Comparison of ENCODE assay signal across 10 cellular contexts in the genomic region with DNA sequence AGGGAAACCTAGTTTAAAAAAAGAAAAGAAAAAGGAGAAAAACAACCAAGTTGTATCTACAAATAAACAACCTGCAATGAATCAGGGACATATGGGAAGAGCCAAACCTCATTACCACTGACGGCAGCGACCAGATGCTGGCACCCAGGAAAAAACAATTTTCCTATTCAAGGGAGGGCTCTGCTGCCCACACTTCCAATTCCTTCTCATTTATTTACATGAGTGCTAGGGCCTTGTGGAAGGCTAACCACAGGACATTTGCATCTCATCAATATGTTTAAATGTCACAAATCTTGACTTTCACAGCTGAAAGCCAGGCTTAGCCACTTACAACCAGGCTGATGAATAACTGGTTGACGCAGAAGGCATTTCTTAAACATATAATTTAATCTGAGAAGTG. TPM values are rescaled to one million over a fixed set of nuclear protein-coding genes. Genes with fewer than 3 reads are reported as not detected.
DNase-seq lines count a peak whose midpoint lies in the region; ATAC-seq and TF ChIP-seq lines count a peak whose summit lies in the region.
"Had no signal": no experiment of that assay in that cellular context is flagged by ENCODE, and none has a peak within 500 bp of the region (broad histone marks: within the 10 kb centered on the region; RNA-seq: fewer than 3 reads in every experiment).

No MANE protein-coding gene starts in this region.

- intact Hi-C loops in breast epithelium (cut with DNase I; ENCODE audit: low total_unique reads), result no loop called here

- TF ChIP-seq CTCF in choroid plexus epithelial cell (conservative IDR thresholded peaks at IDR 0.05; ENCODE audit: low read depth, low read length) (no peak), smooth muscle cell (IDR thresholded peaks at IDR 0.05; ENCODE audit: borderline replicate concordance, insufficient read depth, poor library complexity, severe bottlenecking) (no peak), breast epithelium (IDR thresholded peaks at IDR 0.05) (no peak)

- no peaks in the 10 kb centered on the region for H3F3A ChIP-seq in smooth muscle cell (ENCODE audit: low read depth)

- H3K4me1 ChIP-seq in smooth muscle cell (ENCODE audit: low read depth) (peaks cover 13% of the 10 kb centered on the region), breast epithelium (no peaks in the 10 kb centered on the region)

- CTCF ChIA-PET in activated CD8-positive, alpha-beta memory T cell treated with anti-CD3 and anti-CD28 coated beads, Interleukin-2, amount 10 ng/mL, durations not matched to agents 7 days and 5 days (lab: Charles Lee), result interaction anchor here (1.3 kb wide), 1 partner anchor 159 kb away, joined by 4 read pairs; no protein-coding TSS in a partner anchor

- H3K4me1 Mint-ChIP-seq in activated CD8-positive, alpha-beta memory T cell treated with anti-CD3 and anti-CD28 coated beads, Interleukin-2, amount 10 ng/mL, durations not matched to agents 7 days and 5 days, result peaks cover 59% of the 10 kb centered on the region

- no peak for DNase-seq in activated CD8-positive, alpha-beta memory T cell treated with anti-CD3 and anti-CD28 coated beads, Interleukin-2, amount 10 ng/mL, durations not matched to agents 7 days and 5 days
- no peak for DNase-seq in activated CD8-positive, alpha-beta memory T cell treated with anti-CD3 and anti-CD28 coated beads for 24 hours
- DNase-seq in NCI-H69 (lab: John Stamatoyannopoulos, UW) (peak; percentile 18), choroid plexus epithelial cell (ENCODE audit: low read depth) (peak; percentile 52), smooth muscle cell (lab: John Stamatoyannopoulos, UW; ENCODE audit: unreplicated experiment) (no peak), breast epithelium (ENCODE audit: low spot score in 2 of 2) (no peak), inferior parietal cortex (ENCODE audit: extremely low spot score) (no peak), NCI-H1105 treated with DMSO at 0.1 percent for 48 hours (lab: John Stamatoyannopoulos, UW) (no peak)
- DNase-seq: kidney had no signal

- H3K27ac ChIP-seq in smooth muscle cell (ENCODE audit: low read depth) (peak overlapping the region; percentile 11), breast epithelium (no peak overlapping the region)

- H3K9me3 ChIP-seq in smooth muscle cell (replicated peaks; ENCODE audit: low read depth) (no peaks in the 10 kb centered on the region), breast epithelium (no peaks in the 10 kb centered on the region)

- no peak overlapping the region for H3K9ac ChIP-seq in smooth muscle cell (ENCODE audit: low read depth)

- H3K27me3 Mint-ChIP-seq in activated CD8-positive, alpha-beta memory T cell treated with anti-CD3 and anti-CD28 coated beads, Interleukin-2, amount 10 ng/mL, durations not matched to agents 7 days and 5 days, result no peaks in the 10 kb centered on the region
- H3K27me3 Mint-ChIP-seq: dendritic cell treated with granulocyte-macrophage colony-stimulating factor and Interleukin-4, amounts not matched to agents 40 ng/mL and 50 ng/mL, for 4 days had no signal

- peaks cover 10% of the 10 kb centered on the region for H4K20me1 ChIP-seq in smooth muscle cell (ENCODE audit: low read depth)

- 79% methylated on average over 3 of the region's 3 CpGs for WGBS in smooth muscle cell (ENCODE audit: low lambda C conversion rate)

- H3K27ac Mint-ChIP-seq in activated CD8-positive, alpha-beta memory T cell treated with anti-CD3 and anti-CD28 coated beads, Interleukin-2, amount 10 ng/mL, durations not matched to agents 7 days and 5 days, result peak overlapping the region; percentile 8
- H3K27ac Mint-ChIP-seq: dendritic cell treated with granulocyte-macrophage colony-stimulating factor and Interleukin-4, amounts not matched to agents 40 ng/mL and 50 ng/mL, for 4 days had no signal

- H3K27me3 ChIP-seq in smooth muscle cell (ENCODE audit: low read depth) (no peaks in the 10 kb centered on the region), breast epithelium (no peaks in the 10 kb centered on the region)

- H2AFZ ChIP-seq in smooth muscle cell (ENCODE audit: low read depth), result no peak overlapping the region

- no peaks in the 10 kb centered on the region for H3K36me3 ChIP-seq in smooth muscle cell (ENCODE audit: low read depth)
- H3K36me3 ChIP-seq in breast epithelium, result no peaks in the 10 kb centered on the region

- no peaks in the 10 kb centered on the region for H3K9me3 Mint-ChIP-seq in activated CD8-positive, alpha-beta memory T cell treated with anti-CD3 and anti-CD28 coated beads, Interleukin-2, amount 10 ng/mL, durations not matched to agents 7 days and 5 days (ENCODE audit: low read depth)
- H3K9me3 Mint-ChIP-seq: dendritic cell treated with granulocyte-macrophage colony-stimulating factor and Interleukin-4, amounts not matched to agents 40 ng/mL and 50 ng/mL, for 4 days had no signal

- TF ChIP-seq POLR2A in breast epithelium (IDR thresholded peaks at IDR 0.05), result no peak

- peaks cover 74% of the 10 kb centered on the region for H3K36me3 Mint-ChIP-seq in activated CD8-positive, alpha-beta memory T cell treated with anti-CD3 and anti-CD28 coated beads, Interleukin-2, amount 10 ng/mL, durations not matched to agents 7 days and 5 days

- H3K4me3 Mint-ChIP-seq in activated CD8-positive, alpha-beta memory T cell treated with anti-CD3 and anti-CD28 coated beads, Interleukin-2, amount 10 ng/mL, durations not matched to agents 7 days and 5 days, result no peak overlapping the region
- H3K4me3 Mint-ChIP-seq: dendritic cell treated with granulocyte-macrophage colony-stimulating factor and Interleukin-4, amounts not matched to agents 40 ng/mL and 50 ng/mL, for 4 days had no signal

- H3K4me3 ChIP-seq in choroid plexus epithelial cell (ENCODE audit: low read depth, low read length), result no peak overlapping the region
- no peak overlapping the region for H3K4me3 ChIP-seq in smooth muscle cell
- H3K4me3 ChIP-seq in breast epithelium, result no peak overlapping the region

- no peaks in the 10 kb centered on the region for H3K79me2 ChIP-seq in smooth muscle cell (ENCODE audit: low read depth)

- peak overlapping the region; percentile 28 for H3K4me2 ChIP-seq in smooth muscle cell

- ATAC-seq in activated CD8-positive, alpha-beta memory T cell treated with anti-CD3 and anti-CD28 coated beads, Interleukin-2, amount 10 ng/mL, durations not matched to agents 7 days and 5 days, result no peak

RNA-seq across cellular contexts. Expression of a gene that starts 36.0 kb away (rescaled TPM):
- 10 to 100 TPM; 78.0 to 96.7 TPM for total RNA-seq in activated CD8-positive, alpha-beta memory T cell treated with anti-CD3 and anti-CD28 coated beads, Interleukin-2, amount 10 ng/mL, durations not matched to agents 7 days and 5 days
- total RNA-seq in smooth muscle cell (35.6 and 37.7 TPM in 2 replicates), breast epithelium (100 to 1,000 TPM in 1 of 3 donors, 10 to 100 TPM in 2; 13.9 to 108 (median 29.5) TPM)
- 21.7 and 22.8 TPM in 2 replicates for polyA plus RNA-seq in smooth muscle cell

Comparison
In these comparisons a context has a peak if more than half of its experiments do, and no peak if none do; other contexts are left out.
1. DNase-seq: peak in NCI-H69 (single experiment) and choroid plexus epithelial cell (single experiment); none in activated CD8-positive, alpha-beta memory T cell treated with anti-CD3 and anti-CD28 coated beads, Interleukin-2, amount 10 ng/mL, durations not matched to agents 7 days and 5 days (single experiment), activated CD8-positive, alpha-beta memory T cell treated with anti-CD3 and anti-CD28 coated beads for 24 hours (single experiment), smooth muscle cell (single experiment), breast epithelium (0 of 2), inferior parietal cortex (single experiment) and NCI-H1105 treated with DMSO at 0.1 percent for 48 hours (single experiment).